Comparison of ENCODE assay signal across 24 cellular contexts in the genomic region with DNA sequence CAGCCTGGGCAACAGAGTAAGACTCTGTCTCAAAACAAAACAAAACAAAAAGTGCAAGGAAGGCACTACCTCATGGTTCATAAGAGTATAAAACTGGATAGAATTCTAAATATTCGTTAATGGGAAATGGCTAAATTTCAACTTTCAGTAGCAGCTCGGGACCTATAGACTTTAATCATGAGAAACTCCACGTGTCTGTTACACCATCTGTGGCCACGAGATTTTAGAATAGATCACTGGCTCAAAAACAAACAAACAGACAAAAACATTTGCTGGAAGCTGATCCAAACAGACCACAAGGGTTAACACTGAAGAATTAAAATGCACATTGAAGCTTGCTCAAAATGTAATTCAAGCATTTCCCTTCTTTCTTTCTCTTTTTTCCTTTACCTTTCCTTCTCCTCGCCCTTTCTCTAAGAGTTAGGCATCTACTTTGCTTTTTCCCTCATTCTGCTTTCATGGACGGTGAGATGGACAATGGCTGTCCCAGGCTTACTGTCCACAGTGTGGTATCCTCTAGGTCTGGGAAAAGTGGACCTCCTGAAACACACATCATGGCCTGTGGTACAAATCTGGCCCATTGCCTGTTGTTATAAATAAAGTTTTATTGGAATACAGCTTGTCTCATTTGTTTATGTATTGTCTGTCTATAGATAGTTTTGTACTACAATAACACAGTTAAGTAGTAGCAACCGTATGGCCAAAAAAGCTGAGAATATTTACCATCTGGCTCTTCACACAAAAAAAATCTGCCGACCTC. TPM values are rescaled to one million over a fixed set of nuclear protein-coding genes. Genes with fewer than 3 reads are reported as not detected.
DNase-seq lines count a peak whose midpoint lies in the region; ATAC-seq and TF ChIP-seq lines count a peak whose summit lies in the region.
"Had no signal": no experiment of that assay in that cellular context is flagged by ENCODE, and none has a peak within 500 bp of the region (broad histone marks: within the 10 kb centered on the region; RNA-seq: fewer than 3 reads in every experiment).

No MANE protein-coding gene starts in this region.

- no peaks in the 10 kb centered on the region for H3K9me2 ChIP-seq in PC-3 (replicated peaks; ENCODE audit: low read length)
- H3K9me2 ChIP-seq: SK-N-SH had no signal

- no peak overlapping the region for H2AFZ ChIP-seq in PC-3 (ENCODE audit: low read length)

- POLR2A ChIA-PET in PC-3 (lab: Charles Lee; ENCODE audit: unreplicated experiment), result interaction anchor here (0.6 kb wide), 1 partner anchor 10 kb away, joined by 3 read pairs; no protein-coding TSS in a partner anchor

- no peak overlapping the region for H3K9ac ChIP-seq in PC-3 (ENCODE audit: low read length)
- H3K9ac ChIP-seq: SK-N-SH had no signal

- peaks cover 2% of the 10 kb centered on the region for H3K9me3 Mint-ChIP-seq in glutamatergic neuron (ENCODE audit: unreplicated experiment)
- H3K9me3 Mint-ChIP-seq in stimulated activated naive B cell treated with anti-CD40 and anti-IgM and Interleukin-4, amounts not matched to agents 10 μg/mL and 1 μg/mL and 100 μg/mL, for 72 hours, result no peaks in the 10 kb centered on the region
- H3K9me3 Mint-ChIP-seq: activated T-helper 2 cell treated with anti-CD3 and anti-CD28 coated beads, Interferon-gamma antibody, Interleukin-2, Interleukin-4, amounts not matched to agents 10 μg/mL and 5 μg/mL and 100 μg/mL, durations not matched to agents 14 hours and 24 hours and 36 hours had no signal

- no peak overlapping the region for H3K4me2 ChIP-seq in PC-3 (ENCODE audit: low read length)
- H3K4me2 ChIP-seq: SK-N-SH had no signal

- H3K9me3 ChIP-seq in cardiac muscle cell (ENCODE audit: low read depth), result no peaks in the 10 kb centered on the region
- H3K9me3 ChIP-seq in PC-3 (ENCODE audit: low read length), result no peaks in the 10 kb centered on the region
- H3K9me3 ChIP-seq: gastroesophageal sphincter, SK-N-SH, thoracic aorta had no signal

- H3K4me3 Mint-ChIP-seq in glutamatergic neuron (ENCODE audit: unreplicated experiment), result no peak overlapping the region
- no peak overlapping the region for H3K4me3 Mint-ChIP-seq in stimulated activated naive B cell treated with anti-CD40 and anti-IgM and Interleukin-4, amounts not matched to agents 10 μg/mL and 1 μg/mL and 100 μg/mL, for 72 hours

- H3K27me3 ChIP-seq in cardiac muscle cell (no peaks in the 10 kb centered on the region), PC-3 (ENCODE audit: low read length) (no peaks in the 10 kb centered on the region)
- H3K27me3 ChIP-seq: gastroesophageal sphincter had no signal

- no peaks in the 10 kb centered on the region for H3K36me3 Mint-ChIP-seq in glutamatergic neuron (ENCODE audit: unreplicated experiment)
- peaks cover 11 to 30% of the 10 kb centered on the region in 2 donors for H3K36me3 Mint-ChIP-seq in stimulated activated naive B cell treated with anti-CD40 and anti-IgM and Interleukin-4, amounts not matched to agents 10 μg/mL and 1 μg/mL and 100 μg/mL, for 72 hours

- BruUV-seq in PC-3 (replicated peaks; lab: Mats Ljungman, UMichigan), result no TSS peak

- H3K4me3 ChIP-seq in cardiac muscle cell, result no peak overlapping the region
- no peak overlapping the region for H3K4me3 ChIP-seq in PC-3 (ENCODE audit: low read length)
- H3K4me3 ChIP-seq: gastroesophageal sphincter, thoracic aorta had no signal

- peaks cover 99% of the 10 kb centered on the region for H3K79me2 ChIP-seq in PC-3 (ENCODE audit: low read length)

- CTCF ChIA-PET in PC-3 (lab: Charles Lee), result interaction anchor here (1.2 kb wide), 1 partner anchor 51 kb away, joined by 6 read pairs; no protein-coding TSS in a partner anchor

- H3K27ac ChIP-seq in cardiac muscle cell (peak overlapping the region; percentile 38), PC-3 (ENCODE audit: low read length) (peak overlapping the region; percentile 89)
- H3K27ac ChIP-seq: epithelial cell of prostate, gastroesophageal sphincter, thoracic aorta had no signal

- no peak for TF ChIP-seq CTCF in cardiac muscle cell (IDR thresholded peaks at IDR 0.05; ENCODE audit: low read depth, low read length)
- no peak for TF ChIP-seq CTCF in PC-3 (conservative IDR thresholded peaks at IDR 0.05; ENCODE audit: low read depth, low read length)
- TF ChIP-seq CTCF in glutamatergic neuron (IDR thresholded peaks at IDR 0.05; ENCODE audit: partially characterized antibody, unreplicated experiment), result no peak

- peaks cover 19% of the 10 kb centered on the region for H4K20me1 ChIP-seq in PC-3 (ENCODE audit: low read length)

- intact Hi-C loops in left cardiac atrium (cut with DNase I) (no loop called here), PC-3 (cut with micrococcal nuclease) (no loop called here)

- H3K36me3 ChIP-seq in cardiac muscle cell (peaks cover 20% of the 10 kb centered on the region), PC-3 (ENCODE audit: low read depth, low read length) (peaks cover 18% of the 10 kb centered on the region)

- peaks cover 30% of the 10 kb centered on the region for H3K4me1 Mint-ChIP-seq in glutamatergic neuron (ENCODE audit: low read depth, unreplicated experiment)
- H3K4me1 Mint-ChIP-seq in stimulated activated naive B cell treated with anti-CD40 and anti-IgM and Interleukin-4, amounts not matched to agents 10 μg/mL and 1 μg/mL and 100 μg/mL, for 72 hours, result peaks cover 34 to 51% of the 10 kb centered on the region in 2 donors

- ATAC-seq in left cardiac atrium (no peak), PC-3 (no peak), GM21528 (IDR thresholded peaks at IDR 0.05; ENCODE audit: low FRiP score, unreplicated experiment) (no peak)
- ATAC-seq in stimulated activated naive B cell treated with anti-CD40 and anti-IgM and Interleukin-4, amounts not matched to agents 10 μg/mL and 1 μg/mL and 100 μg/mL, for 72 hours (replicated peaks), result no peak
- ATAC-seq: gastroesophageal sphincter, HCT116, right cardiac atrium had no signal

- peaks cover 5% of the 10 kb centered on the region for H3F3A ChIP-seq in PC-3 (ENCODE audit: low read length, unreplicated experiment)

- H3K27me3 Mint-ChIP-seq in glutamatergic neuron (ENCODE audit: unreplicated experiment), result peaks cover 3% of the 10 kb centered on the region
- no peaks in the 10 kb centered on the region for H3K27me3 Mint-ChIP-seq in stimulated activated naive B cell treated with anti-CD40 and anti-IgM and Interleukin-4, amounts not matched to agents 10 μg/mL and 1 μg/mL and 100 μg/mL, for 72 hours

- H3K4me1 ChIP-seq in cardiac muscle cell (ENCODE audit: low read depth) (peaks cover 23% of the 10 kb centered on the region), PC-3 (ENCODE audit: insufficient read depth, low read length) (peaks cover 40% of the 10 kb centered on the region)

- H3K27ac Mint-ChIP-seq in glutamatergic neuron (ENCODE audit: unreplicated experiment), result peak overlapping the region; percentile 78
- peak overlapping the region; percentile 11 for H3K27ac Mint-ChIP-seq in stimulated activated naive B cell treated with anti-CD40 and anti-IgM and Interleukin-4, amounts not matched to agents 10 μg/mL and 1 μg/mL and 100 μg/mL, for 72 hours

- no peak for DNase-seq in cardiac muscle cell (ENCODE audit: low read depth in 1 of 2, low spot score in 1 of 2)
- DNase-seq in left cardiac atrium, result no peak
- no peak for DNase-seq in PC-3
- no peak for DNase-seq in glutamatergic neuron
- no peak for DNase-seq in stimulated activated naive B cell treated with anti-CD40 and anti-IgM and Interleukin-4, amounts not matched to agents 10 μg/mL and 1 μg/mL and 100 μg/mL, for 72 hours
- no peak for DNase-seq in COLO829 (ENCODE audit: low spot score)
- DNase-seq in foreskin melanocyte, result no peak
- DNase-seq: activated CD8-positive, alpha-beta memory T cell treated with anti-CD3 and anti-CD28 coated beads for 24 hours; kidney glomerular epithelial cell; NCI-H1105; NCI-H2081; occipital lobe; RPMI8226; SK-N-SH had no signal

RNA-seq across cellular contexts. Expression of a gene that starts 10.3 kb away (rescaled TPM):
- total RNA-seq in cardiac muscle cell (62.2 and 66.5 TPM in 2 replicates), left cardiac atrium (10 to 100 TPM; 51.6 to 68.3 TPM), PC-3 (2014; rRNA removed) (87.2 and 111 TPM in 2 replicates), glutamatergic neuron (ENCODE audit: unreplicated experiment) (122 TPM)
- 104 and 137 TPM in 2 replicates for polyA plus RNA-seq in cardiac muscle cell

RNA-seq across cellular contexts. Expression of a gene that starts 51.6 kb away (rescaled TPM):
- total RNA-seq in cardiac muscle cell, result 77.9 and 92.4 TPM in 2 replicates
- polyA plus RNA-seq in cardiac muscle cell, result 52.0 and 52.5 TPM in 2 replicates
- 10 to 100 TPM; 70.6 to 73.8 TPM for total RNA-seq in left cardiac atrium
- total RNA-seq in PC-3 (2014; rRNA removed), result 191 and 262 TPM in 2 replicates
- total RNA-seq in glutamatergic neuron (ENCODE audit: unreplicated experiment), result 109 TPM

RNA-seq across cellular contexts. Expression of a gene that starts 57.5 kb away (rescaled TPM):
- total RNA-seq in cardiac muscle cell (not detected in 2 replicates), left cardiac atrium (not detected), PC-3 (2014; rRNA removed) (not detected in 2 replicates), glutamatergic neuron (ENCODE audit: unreplicated experiment) (not detected)
- polyA plus RNA-seq in cardiac muscle cell, result not detected in 2 replicates
- total RNA-seq: activated T-helper 2 cell treated with anti-CD3 and anti-CD28 coated beads, Interferon-gamma antibody, Interleukin-2, Interleukin-4, amounts not matched to agents 10 μg/mL and 5 μg/mL and 100 μg/mL, durations not matched to agents 14 hours and 24 hours and 36 hours; dermis microvascular lymphatic vessel endothelial cell; gastroesophageal sphincter; LHCN-M2; NCI-H460; right cardiac atrium; thoracic aorta had no signal
- polyA plus RNA-seq: right cardiac atrium, SK-N-SH had no signal
